8 cellular contexts compared by ENCODE assay signal in genomic region chr11:85663781-85664560, GRCh38. TPM values are rescaled to one million over a fixed set of nuclear protein-coding genes. Genes with fewer than 3 reads are reported as not detected.
DNase-seq lines count a peak whose midpoint lies in the region; ATAC-seq and TF ChIP-seq lines count a peak whose summit lies in the region.

No MANE protein-coding gene starts in this region.

- H3K4me1 ChIP-seq in IMR-90 (ENCODE audit: control insufficient read depth, insufficient read depth, low read length): no peaks in the 10 kb centered on the region; the same call in 1 of the 2 replicates
- H3K4me1 ChIP-seq in gastroesophageal sphincter: peaks cover 0 to 54% (median 20%) of the 10 kb centered on the region in 3 donors
- H3K4me1 ChIP-seq in testis: peaks cover 27% of the 10 kb centered on the region

- no peak overlapping the region for H2BK20ac ChIP-seq in IMR-90 (ENCODE audit: low read depth, low read length)

- peak overlapping the region; percentile 37 for H3K18ac ChIP-seq in IMR-90 (ENCODE audit: low read depth, low read length)

- TF ChIP-seq RAD21 in IMR-90 (IDR thresholded peaks at IDR 0.05; ENCODE audit: low read length): 0 out of 2 replicates have a peak, but pooled peaks have one; percentile 15

- H4K91ac ChIP-seq in IMR-90 (ENCODE audit: insufficient read depth, low read depth, low read length): peak overlapping the region; percentile 79

- BruUV-seq in IMR-90 (replicated peaks; lab: Mats Ljungman, UMichigan): no TSS peak

- peak; percentile 75 for DNase-seq in EH (ENCODE audit: low read depth)
- peak; percentile 45 for DNase-seq in IMR-90
- peak; percentile 85 for DNase-seq in RPMI8226
- DNase-seq in activated gamma-delta T cell treated with Interleukin-2 at 50 U/mL for 16 hours: peak; percentile 87
- DNase-seq in nucleus accumbens (lab: John Stamatoyannopoulos, UW): peak in 54 of 56 donors; percentile 8 to 88 (median 70)
- DNase-seq in testis: peak; percentile 81

- peak overlapping the region; percentile 95 for H3K4ac ChIP-seq in IMR-90 (ENCODE audit: low read depth, low read length)

- no peaks in the 10 kb centered on the region for H3K9me3 ChIP-seq in IMR-90 (ENCODE audit: control insufficient read depth, insufficient read depth, low read length)
- H3K9me3 ChIP-seq in gastroesophageal sphincter: no peaks in the 10 kb centered on the region
- no peaks in the 10 kb centered on the region for H3K9me3 ChIP-seq in testis

- TF ChIP-seq EP300 in gastroesophageal sphincter (IDR thresholded peaks at IDR 0.05): no peak

- peaks cover 38% of the 10 kb centered on the region for H4K20me1 ChIP-seq in IMR-90 (ENCODE audit: insufficient read depth, low read length)

- CTCF ChIA-PET in IMR-90 (lab: Yijun Ruan, JAX): interaction anchor here (0.7 to 1.0 kb wide), 2 partner anchors 21 to 26 kb away, joined by 3 read pairs; no protein-coding TSS in a partner anchor

- H3K27ac ChIP-seq in IMR-90 (ENCODE audit: insufficient read depth, low read length) (peak overlapping the region; percentile 85), gastroesophageal sphincter (peak overlapping the region; percentile 91 to 99 (median 95)), testis (peak overlapping the region; percentile 98 to 99)

- H3K36me3 ChIP-seq in IMR-90 (ENCODE audit: control insufficient read depth, insufficient read depth, low read length) (peaks cover 4% of the 10 kb centered on the region; the same call in 1 of the 2 replicates), gastroesophageal sphincter (peaks cover 0 to 14% of the 10 kb centered on the region in 2 donors), testis (ENCODE audit: low read depth, missing control alignments) (no peaks in the 10 kb centered on the region)

- H3K79me1 ChIP-seq in IMR-90 (ENCODE audit: low read depth in 1 of 2, low read length in 2 of 2): peaks cover 0 to 15% of the 10 kb centered on the region in 2 experiments; a peak in 2 of 4 replicates

- peak overlapping the region; percentile 99 for H3K23ac ChIP-seq in IMR-90 (ENCODE audit: low read depth, low read length)

- intact Hi-C loops in IMR-90 (cut with micrococcal nuclease): loop anchor here (1.0 to 2.0 kb wide), 4 partner anchors 35 to 190 kb away; partner anchors contain the start of gene TMEM126B
- intact Hi-C loops in testis (cut with DNase I; ENCODE audit: low total_unique reads): no loop called here

- 0% methylated on average over 43 of the region's 70 CpGs; no CpG with 5 or more reads in 1 of the 2 experiments for WGBS in IMR-90 (ENCODE audit: extremely low coverage in 2 of 2, insufficient read length in 1 of 2), 2 experiments
- WGBS in gastroesophageal sphincter (ENCODE audit: low coverage in 1 of 2), 2 donors: 0 to 1% methylated on average over 16 to 22 of the region's 70 CpGs
- WGBS in testis, 2 donors: 0 to 1% methylated on average over 48 to 57 of the region's 70 CpGs

- dilution Hi-C loops in IMR-90 (cut with HindIII; ENCODE audit: low sequenced_read_pairs, unreplicated experiment): no loop called here

- TF ChIP-seq CTCF in IMR-90 (conservative IDR thresholded peaks at IDR 0.05; ENCODE audit: low read depth, low read length) (peak; percentile 37), gastroesophageal sphincter (IDR thresholded peaks at IDR 0.05) (peak; percentile 36 to 79 (median 55)), testis (IDR thresholded peaks at IDR 0.05) (peak; percentile 32 to 48 (median 39))

- no peaks in the 10 kb centered on the region for H3K9me1 ChIP-seq in IMR-90 (ENCODE audit: insufficient read depth, low read length)

- H3K4me2 ChIP-seq in IMR-90 (ENCODE audit: low read depth, low read length): peak overlapping the region; percentile 97

- in situ Hi-C loops in IMR-90 (cut with MboI; ENCODE audit: low sequenced_read_pairs): no loop called here

- H3K14ac ChIP-seq in IMR-90 (replicated peaks; ENCODE audit: low read depth, low read length): peak overlapping the region; percentile 94

- peak overlapping the region; percentile 68 for H2BK120ac ChIP-seq in IMR-90 (ENCODE audit: low read depth, low read length)

- H3K4me3 ChIP-seq in IMR-90 (ENCODE audit: insufficient read depth, low read depth, low read length) (peak overlapping the region; percentile 96), gastroesophageal sphincter (peak overlapping the region; percentile 71 to 82), testis (peak overlapping the region; percentile 88 to 97)

- peak overlapping the region; percentile 58 to 71; a peak in 2 of 4 replicates for H4K8ac ChIP-seq in IMR-90 (ENCODE audit: low read depth in 2 of 2, low read length in 2 of 2)

- peak; percentile 69 for ATAC-seq in GM21576 (IDR thresholded peaks at IDR 0.05; ENCODE audit: unreplicated experiment)
- ATAC-seq in IMR-90 (ENCODE audit: low read depth): peak; percentile 38
- ATAC-seq in gastroesophageal sphincter: peak; percentile 54

- H3K56ac ChIP-seq in IMR-90 (ENCODE audit: extremely low read depth, insufficient read depth, low read length): peak overlapping the region; percentile 90

- H2AK9ac ChIP-seq in IMR-90 (replicated peaks; ENCODE audit: low read depth, low read length, poor library complexity): peak overlapping the region; percentile 99

- no peak overlapping the region for H2BK15ac ChIP-seq in IMR-90 (ENCODE audit: low read depth, low read length)

- H3K27me3 ChIP-seq in IMR-90 (ENCODE audit: control insufficient read depth, insufficient read depth, low read length): no peaks in the 10 kb centered on the region
- no peaks in the 10 kb centered on the region for H3K27me3 ChIP-seq in gastroesophageal sphincter
- no peaks in the 10 kb centered on the region for H3K27me3 ChIP-seq in testis

- H3K9ac ChIP-seq in IMR-90 (ENCODE audit: low read depth, low read length): peak overlapping the region; percentile 95

- peak overlapping the region; percentile 95 for H2AK5ac ChIP-seq in IMR-90 (ENCODE audit: low read depth, low read length)

- peak overlapping the region; percentile 84 for H2BK5ac ChIP-seq in IMR-90 (ENCODE audit: low read depth, low read length, poor library complexity, severe bottlenecking)

- TF ChIP-seq POLR2A in IMR-90 (IDR thresholded peaks at IDR 0.05; ENCODE audit: low read depth, low read length): no peak
- TF ChIP-seq POLR2A in gastroesophageal sphincter (IDR thresholded peaks at IDR 0.05): no peak
- no peak for TF ChIP-seq POLR2A in testis (IDR thresholded peaks at IDR 0.05)

- POLR2A ChIA-PET in IMR-90 (lab: Charles Lee; ENCODE audit: unreplicated experiment): interaction anchor here (1.3 kb wide), 1 partner anchor 36 kb away, joined by 16 read pairs; the partner anchor contains the start of gene TMEM126B

- peak overlapping the region; percentile 43 for H4K5ac ChIP-seq in IMR-90 (ENCODE audit: low read depth, low read length)

- H2AFZ ChIP-seq in IMR-90 (replicated peaks; ENCODE audit: low read length, poor library complexity): peak overlapping the region; percentile 85

TF ChIP-seq in IMR-90, 13 proteins besides CTCF, POLR2A, EP300 and RAD21:
- TF ChIP-seq CHD1 (IDR thresholded peaks at IDR 0.05; ENCODE audit: low read depth, low read length) (no peak), MXI1 (IDR thresholded peaks at IDR 0.05; ENCODE audit: borderline replicate concordance, low read depth, low read length) (peak; percentile 34; the same call in 1 of the 2 replicates), SMC3 (IDR thresholded peaks at IDR 0.05; ENCODE audit: low read depth, low read length) (0 out of 2 replicates have a peak, but pooled peaks have one; percentile 2), CEBPB (IDR thresholded peaks at IDR 0.05; ENCODE audit: low read depth, low read length) (no peak)

RNA-seq across cellular contexts. Expression of gene CREBZF, which starts 1.0 kb away (rescaled TPM):
- total RNA-seq in IMR-90 (2012; rRNA removed): 12.5 and 24.4 TPM in 2 replicates
- polyA plus RNA-seq in IMR-90 (2012; rRNA removed): 14.2 and 17.7 TPM in 2 replicates
- polyA plus RNA-seq in IMR-90 (2012; cell fraction: cytosol; rRNA removed): 8.4 and 11.4 TPM in 2 replicates
- 115 and 175 TPM in 2 replicates for polyA plus RNA-seq in IMR-90 (2012; cell fraction: nucleus; rRNA removed; ENCODE audit: low replicate concordance)
- 10 to 100 TPM; 27.4 to 96.0 (median 46.0) TPM for total RNA-seq in gastroesophageal sphincter
- 10 to 100 TPM; 85.8 to 89.7 TPM for total RNA-seq in testis
- 34.7 TPM for polyA plus RNA-seq in testis (ENCODE audit: insufficient read depth, low read depth, low replicate concordance)

RNA-seq across cellular contexts. Expression of gene TMEM126A, which starts 16.2 kb away (rescaled TPM):
- total RNA-seq in IMR-90 (2012; rRNA removed) (60.4 and 87.2 TPM in 2 replicates), gastroesophageal sphincter (10 to 100 TPM; 17.3 to 33.9 (median 26.2) TPM), testis (10 to 100 TPM; 19.5 to 29.2 TPM)
- polyA plus RNA-seq in IMR-90 (2012; rRNA removed) (34.9 and 37.3 TPM in 2 replicates), testis (ENCODE audit: insufficient read depth, low read depth, low replicate concordance) (75.4 TPM)
- polyA plus RNA-seq in IMR-90 (2012; cell fraction: cytosol; rRNA removed): 6.9 and 13.7 TPM in 2 replicates
- polyA plus RNA-seq in IMR-90 (2012; cell fraction: nucleus; rRNA removed; ENCODE audit: low replicate concordance): 1.3 and 17.8 TPM in 2 replicates

RNA-seq across cellular contexts. Expression of gene CCDC89, which starts 22.0 kb away (rescaled TPM):
- total RNA-seq in IMR-90 (2012; rRNA removed) (7.9 and 9.4 TPM in 2 replicates), gastroesophageal sphincter (1 to 10 TPM; 1.7 to 3.4 (median 1.7) TPM), testis (10 to 100 TPM; 27.9 to 43.1 TPM)
- polyA plus RNA-seq in IMR-90 (2012; rRNA removed) (4.0 and 4.1 TPM in 2 replicates), testis (ENCODE audit: insufficient read depth, low read depth, low replicate concordance) (75.0 TPM)
- 2.5 and 2.9 TPM in 2 replicates for polyA plus RNA-seq in IMR-90 (2012; cell fraction: cytosol; rRNA removed)
- 2.1 and 4.2 TPM in 2 replicates for polyA plus RNA-seq in IMR-90 (2012; cell fraction: nucleus; rRNA removed; ENCODE audit: low replicate concordance)

RNA-seq across cellular contexts. Expression of gene TMEM126B, which starts 35.6 kb away (rescaled TPM):
- 56.8 and 79.4 TPM in 2 replicates for total RNA-seq in IMR-90 (2012; rRNA removed)
- polyA plus RNA-seq in IMR-90 (2012; rRNA removed): 31.8 and 44.6 TPM in 2 replicates
- polyA plus RNA-seq in IMR-90 (2012; cell fraction: cytosol; rRNA removed): 6.7 TPM in 2 replicates
- 2.6 and 26.8 TPM in 2 replicates for polyA plus RNA-seq in IMR-90 (2012; cell fraction: nucleus; rRNA removed; ENCODE audit: low replicate concordance)
- 10 to 100 TPM; 40.2 to 63.2 (median 47.0) TPM for total RNA-seq in gastroesophageal sphincter
- 10 to 100 TPM; 35.0 to 36.2 TPM for total RNA-seq in testis
- 25.7 TPM for polyA plus RNA-seq in testis (ENCODE audit: insufficient read depth, low read depth, low replicate concordance)

RNA-seq across cellular contexts. Expression of gene DLG2, which starts 36.8 kb away (rescaled TPM):
- 0.36 and 0.56 TPM in 2 replicates for total RNA-seq in IMR-90 (2012; rRNA removed)
- polyA plus RNA-seq in IMR-90 (2012; rRNA removed): 0.22 and 0.31 TPM in 2 replicates
- polyA plus RNA-seq in IMR-90 (2012; cell fraction: cytosol; rRNA removed): 0.03 and 0.08 TPM in 2 replicates
- polyA plus RNA-seq in IMR-90 (2012; cell fraction: nucleus; rRNA removed; ENCODE audit: low replicate concordance): 0.20 and 0.46 TPM in 2 replicates
- 10 to 100 TPM; 11.0 to 34.2 (median 19.8) TPM for total RNA-seq in gastroesophageal sphincter
- total RNA-seq in testis: 10 to 100 TPM; 13.8 to 14.1 TPM
- polyA plus RNA-seq in testis (ENCODE audit: insufficient read depth, low read depth, low replicate concordance): 23.0 TPM

Comparison
In these comparisons a context has a peak if more than half of its experiments do, and no peak if none do; other contexts are left out.
1. Peak in every context shown above with its lines: DNase-seq, ATAC-seq, H3K4me3 ChIP-seq and H3K27ac ChIP-seq.